25 cellular contexts compared by ENCODE assay signal in the genomic region with DNA sequence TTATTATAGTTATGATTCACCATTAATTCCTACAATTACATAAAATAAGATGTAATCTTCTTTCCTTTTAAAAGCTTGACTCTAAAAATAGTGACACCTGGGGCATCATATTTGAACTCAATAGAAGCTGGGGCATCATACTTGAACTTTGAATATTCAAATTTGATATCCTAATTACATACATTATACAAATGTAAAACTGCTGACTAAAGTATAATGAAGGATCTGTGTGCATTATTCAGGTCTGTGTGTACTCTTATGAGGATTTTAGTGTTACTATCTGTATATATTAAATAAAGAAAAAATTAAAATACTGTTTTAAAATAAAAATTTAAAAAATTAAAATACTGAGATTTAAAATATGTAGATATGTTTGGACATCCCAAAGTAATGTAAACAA.
"Had no signal": no experiment of that assay in that cellular context is flagged by ENCODE, and none has a peak within 500 bp of the region (broad histone marks: within the 10 kb centered on the region; RNA-seq: fewer than 3 reads in every experiment).

No MANE protein-coding gene starts in this region.

- H3K27ac ChIP-seq: left lung, lower lobe of right lung, pancreas, prostate gland, stomach, testis, thyroid gland, transverse colon, upper lobe of left lung, vagina had no signal

- H3K4me1 ChIP-seq: left lung, lower lobe of right lung, pancreas, prostate gland, stomach, testis, thyroid gland, transverse colon, upper lobe of left lung, vagina had no signal

- H3K36me3 ChIP-seq: left lung, lower lobe of right lung, pancreas, prostate gland, stomach, thyroid gland, transverse colon, upper lobe of left lung, vagina had no signal

- DNase-seq: hippocampal formation; left colon; left lung; lower lobe of right lung; mammary epithelial cell; mesenchymal stem cell; naive thymus-derived CD8-positive, alpha-beta T cell; nucleus accumbens; pancreas; posterior cingulate gyrus; retina; right cardiac atrium; stimulated activated CD4-positive, alpha-beta T cell treated with anti-CD3 and anti-CD28 coated beads, Interleukin-1b, Interleukin-23, amount 100 ng/mL, for 48 hours; stimulated activated CD4-positive, alpha-beta T cell treated with anti-CD3 and anti-CD28 coated beads, Interleukin-4, amount 100 ng/mL, for 1 hour; stimulated activated naive B cell treated with anti-CD40 and anti-IgM and Interleukin-4, amounts not matched to agents 10 μg/mL and 1 μg/mL and 100 μg/mL, for 72 hours; stimulated activated naive CD8-positive, alpha-beta T cell treated with anti-CD3 and anti-CD28 coated beads, Interleukin-15, Interleukin-2, amounts not matched to agents 100 U/mL and 50 U/mL, for 24 hours; stomach; testis; thyroid gland; transverse colon; upper lobe of left lung had no signal

- H3K27me3 ChIP-seq: left lung, pancreas, stomach, testis, thyroid gland, transverse colon, upper lobe of left lung, vagina had no signal

- FAIRE-seq: keratinocyte, pancreas had no signal

- H3K4me3 ChIP-seq: left lung, lower lobe of right lung, pancreas, prostate gland, smooth muscle cell, stomach, testis, thyroid gland, transverse colon, upper lobe of left lung, vagina had no signal

- H3K9me3 ChIP-seq: lower lobe of right lung, pancreas, prostate gland, testis, thyroid gland, transverse colon, upper lobe of left lung, vagina had no signal

- H3K4me2 ChIP-seq: smooth muscle cell had no signal

- ATAC-seq: left colon; left lung; lower lobe of right lung; naive thymus-derived CD8-positive, alpha-beta T cell; pancreas; right cardiac atrium; stimulated activated naive B cell treated with anti-CD40 and anti-IgM and Interleukin-4, amounts not matched to agents 10 μg/mL and 1 μg/mL and 100 μg/mL, for 72 hours; stimulated activated naive CD8-positive, alpha-beta T cell treated with anti-CD3 and anti-CD28 coated beads, Interleukin-15, Interleukin-2, amounts not matched to agents 100 U/mL and 50 U/mL, for 24 hours had no signal
